In genomic region chr20:49252556-49253350, GRCh38 we compare ENCODE assay signal across 19 cellular contexts. TPM values are rescaled to one million over a fixed set of nuclear protein-coding genes. Genes with fewer than 3 reads are reported as not detected.
DNase-seq lines count a peak whose midpoint lies in the region; ATAC-seq, FAIRE-seq and TF ChIP-seq lines count a peak whose summit lies in the region.
"Had no signal": no experiment of that assay in that cellular context is flagged by ENCODE, and none has a peak within 500 bp of the region (broad histone marks: within the 10 kb centered on the region; RNA-seq: fewer than 3 reads in every experiment).

No MANE protein-coding gene starts in this region.

- H3K4me3 Mint-ChIP-seq in activated CD8-positive, alpha-beta T cell treated with anti-CD3 and anti-CD28 coated beads for 36 hours: no peak overlapping the region
- H3K4me3 Mint-ChIP-seq in activated CD8-positive, alpha-beta T cell treated with anti-CD3 and anti-CD28 coated beads, Interleukin-2, amount 10 ng/mL, durations not matched to agents 7 days and 5 days: no peak overlapping the region
- no peak overlapping the region for H3K4me3 Mint-ChIP-seq in chondrocyte (ENCODE audit: unreplicated experiment)
- H3K4me3 Mint-ChIP-seq: CD8-positive, alpha-beta T cell had no signal

- H3K27me3 Mint-ChIP-seq in activated CD8-positive, alpha-beta T cell treated with anti-CD3 and anti-CD28 coated beads for 36 hours: no peaks in the 10 kb centered on the region
- no peaks in the 10 kb centered on the region for H3K27me3 Mint-ChIP-seq in activated CD8-positive, alpha-beta T cell treated with anti-CD3 and anti-CD28 coated beads, Interleukin-2, amount 10 ng/mL, durations not matched to agents 7 days and 5 days (ENCODE audit: low read depth)
- H3K27me3 Mint-ChIP-seq in chondrocyte (ENCODE audit: low read depth): no peaks in the 10 kb centered on the region

- ATAC-seq in activated CD8-positive, alpha-beta T cell treated with anti-CD3 and anti-CD28 coated beads for 36 hours: no peak
- ATAC-seq in activated CD8-positive, alpha-beta T cell treated with anti-CD3 and anti-CD28 coated beads, Interleukin-2, amount 10 ng/mL, durations not matched to agents 7 days and 5 days: no peak
- ATAC-seq in left lobe of liver (peak; percentile 55), HG03469 (IDR thresholded peaks at IDR 0.05; ENCODE audit: unreplicated experiment) (no peak)
- ATAC-seq: CD8-positive, alpha-beta T cell had no signal

- peak overlapping the region; percentile 55 for H3K27ac Mint-ChIP-seq in activated CD8-positive, alpha-beta T cell treated with anti-CD3 and anti-CD28 coated beads for 36 hours
- H3K27ac Mint-ChIP-seq in activated CD8-positive, alpha-beta T cell treated with anti-CD3 and anti-CD28 coated beads, Interleukin-2, amount 10 ng/mL, durations not matched to agents 7 days and 5 days: no peak overlapping the region
- no peak overlapping the region for H3K27ac Mint-ChIP-seq in chondrocyte (ENCODE audit: unreplicated experiment)
- H3K27ac Mint-ChIP-seq: CD8-positive, alpha-beta T cell had no signal

- no peaks in the 10 kb centered on the region for H3K9me3 Mint-ChIP-seq in activated CD8-positive, alpha-beta T cell treated with anti-CD3 and anti-CD28 coated beads for 36 hours
- H3K9me3 Mint-ChIP-seq in activated CD8-positive, alpha-beta T cell treated with anti-CD3 and anti-CD28 coated beads, Interleukin-2, amount 10 ng/mL, durations not matched to agents 7 days and 5 days (ENCODE audit: insufficient read depth): no peaks in the 10 kb centered on the region
- no peaks in the 10 kb centered on the region for H3K9me3 Mint-ChIP-seq in chondrocyte (ENCODE audit: low read depth)
- H3K9me3 Mint-ChIP-seq: CD8-positive, alpha-beta T cell had no signal

- POLR2A ChIA-PET in activated CD8-positive, alpha-beta T cell treated with anti-CD3 and anti-CD28 coated beads for 36 hours (lab: Charles Lee): interaction anchor here (1.1 to 5.5 kb wide), 7 partner anchors 10 to 206 kb away, joined by 3 to 37 read pairs (median 6); partner anchors contain the start of gene CSE1L
- POLR2A ChIA-PET in activated CD8-positive, alpha-beta T cell treated with anti-CD3 and anti-CD28 coated beads, Interleukin-2, amount 10 ng/mL, durations not matched to agents 7 days and 5 days (lab: Charles Lee): interaction anchor here (1.0 to 1.4 kb wide), 3 partner anchors 10 to 53 kb away, joined by 3 to 4 read pairs (median 3); no protein-coding TSS in a partner anchor

- H3K4me1 Mint-ChIP-seq in activated CD8-positive, alpha-beta T cell treated with anti-CD3 and anti-CD28 coated beads for 36 hours (ENCODE audit: low read depth): no peaks in the 10 kb centered on the region
- H3K4me1 Mint-ChIP-seq in activated CD8-positive, alpha-beta T cell treated with anti-CD3 and anti-CD28 coated beads, Interleukin-2, amount 10 ng/mL, durations not matched to agents 7 days and 5 days (ENCODE audit: low read depth): no peaks in the 10 kb centered on the region
- H3K4me1 Mint-ChIP-seq in chondrocyte (ENCODE audit: low read depth): no peaks in the 10 kb centered on the region

- DNase-seq in activated CD8-positive, alpha-beta T cell treated with anti-CD3 and anti-CD28 coated beads for 36 hours: no peak
- no peak for DNase-seq in activated CD8-positive, alpha-beta T cell treated with anti-CD3 and anti-CD28 coated beads, Interleukin-2, amount 10 ng/mL, durations not matched to agents 7 days and 5 days
- DNase-seq in HTR-8/SVneo (ENCODE audit: insufficient read length, low spot score) (no peak), NCI-H2196 treated with DMSO at 0.1 percent for 48 hours (lab: John Stamatoyannopoulos, UW; ENCODE audit: unreplicated experiment) (peak; percentile 51), left lobe of liver (ENCODE audit: low spot score) (no peak), kidney glomerular epithelial cell (lab: John Stamatoyannopoulos, UW) (no peak), chondrocyte (ENCODE audit: low spot score) (no peak)
- DNase-seq: 8988T; CD8-positive, alpha-beta T cell; DMS79 treated with DMSO at 0.1 percent for 48 hours; IMR-90; Kasumi-1; MM.1S; NCI-H1092 treated with DMSO at 0.1 percent for 48 hours; NCI-H1694 treated with DMSO at 0.1 percent for 48 hours; NCI-H345; NCI-H526 treated with DMSO at 0.1 percent for 48 hours had no signal

- intact Hi-C loops in activated CD8-positive, alpha-beta T cell treated with anti-CD3 and anti-CD28 coated beads for 36 hours (cut with micrococcal nuclease): no loop called here

- TF ChIP-seq CTCF in activated CD8-positive, alpha-beta T cell treated with anti-CD3 and anti-CD28 coated beads for 36 hours (IDR thresholded peaks at IDR 0.05): no peak
- TF ChIP-seq CTCF in chondrocyte (IDR thresholded peaks at IDR 0.05): no peak

- FAIRE-seq in HTR-8/SVneo (lab: Jason Lieb, UNC): peak; percentile 62
- FAIRE-seq: D721Med had no signal

- H3K36me3 Mint-ChIP-seq in activated CD8-positive, alpha-beta T cell treated with anti-CD3 and anti-CD28 coated beads for 36 hours (ENCODE audit: low read depth): peaks cover 57% of the 10 kb centered on the region
- peaks cover 76% of the 10 kb centered on the region for H3K36me3 Mint-ChIP-seq in activated CD8-positive, alpha-beta T cell treated with anti-CD3 and anti-CD28 coated beads, Interleukin-2, amount 10 ng/mL, durations not matched to agents 7 days and 5 days (ENCODE audit: low read depth)
- peaks cover 49% of the 10 kb centered on the region for H3K36me3 Mint-ChIP-seq in chondrocyte (ENCODE audit: low read depth)

- CTCF ChIA-PET in activated CD8-positive, alpha-beta T cell treated with anti-CD3 and anti-CD28 coated beads for 36 hours (lab: Charles Lee): interaction anchor here (1.1 to 3.1 kb wide), 4 partner anchors 9 to 120 kb away, joined by 3 to 11 read pairs (median 6); no protein-coding TSS in a partner anchor
- CTCF ChIA-PET in activated CD8-positive, alpha-beta T cell treated with anti-CD3 and anti-CD28 coated beads, Interleukin-2, amount 10 ng/mL, durations not matched to agents 7 days and 5 days (lab: Charles Lee): interaction anchor here (0.9 to 1.1 kb wide), 4 partner anchors 9 to 120 kb away, joined by 3 to 4 read pairs (median 3); no protein-coding TSS in a partner anchor

RNA-seq across cellular contexts. Expression of gene ZNFX1, which starts 25.1 kb away (rescaled TPM):
- 10 to 100 TPM; 27.4 to 27.7 TPM for total RNA-seq in activated CD8-positive, alpha-beta T cell treated with anti-CD3 and anti-CD28 coated beads for 36 hours
- 10 to 100 TPM; 52.7 to 54.2 TPM for total RNA-seq in activated CD8-positive, alpha-beta T cell treated with anti-CD3 and anti-CD28 coated beads, Interleukin-2, amount 10 ng/mL, durations not matched to agents 7 days and 5 days
- 10.0 TPM for total RNA-seq in left lobe of liver
- 36.0 to 38.7 TPM (median 36.4 TPM) in 3 replicates for total RNA-seq in chondrocyte

RNA-seq across cellular contexts. Expression of gene DDX27, which starts 33.5 kb away (rescaled TPM):
- total RNA-seq in activated CD8-positive, alpha-beta T cell treated with anti-CD3 and anti-CD28 coated beads for 36 hours: 10 to 100 TPM; 45.2 to 45.9 TPM
- total RNA-seq in activated CD8-positive, alpha-beta T cell treated with anti-CD3 and anti-CD28 coated beads, Interleukin-2, amount 10 ng/mL, durations not matched to agents 7 days and 5 days: 10 to 100 TPM; 38.3 to 38.6 TPM
- 8.4 TPM for total RNA-seq in left lobe of liver
- total RNA-seq in chondrocyte: 23.3 to 25.9 TPM (median 23.7 TPM) in 3 replicates
